ENCODE assay signal across 16 cellular contexts in genomic region chr1:58156124-58156468, GRCh38.
DNase-seq lines count a peak whose midpoint lies in the region; ATAC-seq lines count a peak whose summit lies in the region.
"Had no signal": no experiment of that assay in that cellular context is flagged by ENCODE, and none has a peak within 500 bp of the region (broad histone marks: within the 10 kb centered on the region; RNA-seq: fewer than 3 reads in every experiment).

No MANE protein-coding gene starts in this region.

- H3K4me1 Mint-ChIP-seq in memory B cell: no peaks in the 10 kb centered on the region
- no peaks in the 10 kb centered on the region for H3K4me1 Mint-ChIP-seq in activated T-helper 1 cell treated with anti-CD3 and anti-CD28 coated beads, Interleukin-12 subunit alpha, Interleukin-12 subunit beta, Interleukin-2, Interleukin-4 antibody, amounts not matched to agents 30 ng/mL and 10 ng/mL and 1 ng/mL, durations not matched to agents 14 hours and 24 hours and 36 hours (ENCODE audit: low read depth)
- H3K4me1 Mint-ChIP-seq: activated naive CD8-positive, alpha-beta T cell treated with anti-CD3 and anti-CD28 coated beads for 36 hours had no signal

- no peak for DNase-seq in memory B cell (ENCODE audit: low spot score in 2 of 2)
- DNase-seq in NCI-H226: no peak
- no peak for DNase-seq in activated T-helper 1 cell treated with anti-CD3 and anti-CD28 coated beads, Interleukin-12 subunit alpha, Interleukin-12 subunit beta, Interleukin-2, Interleukin-4 antibody, amounts not matched to agents 30 ng/mL and 10 ng/mL and 1 ng/mL, durations not matched to agents 14 hours and 24 hours and 36 hours (ENCODE audit: low spot score)
- no peak for DNase-seq in cerebellar cortex (ENCODE audit: low spot score)
- DNase-seq: activated naive CD8-positive, alpha-beta T cell treated with anti-CD3 and anti-CD28 coated beads for 36 hours; activated T-cell treated with anti-CD3 and anti-CD28 coated beads, Interleukin-2, amount 50 U/mL, for 1 hour; BE2C; effector CD8-positive, alpha-beta T cell; GM23248; NCI-H510A; OCI-M1; T1000; tibial artery had no signal

- no peaks in the 10 kb centered on the region for H3K27me3 Mint-ChIP-seq in memory B cell
- H3K27me3 Mint-ChIP-seq in activated T-helper 1 cell treated with anti-CD3 and anti-CD28 coated beads, Interleukin-12 subunit alpha, Interleukin-12 subunit beta, Interleukin-2, Interleukin-4 antibody, amounts not matched to agents 30 ng/mL and 10 ng/mL and 1 ng/mL, durations not matched to agents 14 hours and 24 hours and 36 hours (ENCODE audit: insufficient read depth): no peaks in the 10 kb centered on the region
- H3K27me3 Mint-ChIP-seq: activated naive CD8-positive, alpha-beta T cell treated with anti-CD3 and anti-CD28 coated beads for 36 hours had no signal

- intact Hi-C loops in activated T-helper 1 cell treated with anti-CD3 and anti-CD28 coated beads, Interleukin-12 subunit alpha, Interleukin-12 subunit beta, Interleukin-2, Interleukin-4 antibody, amounts not matched to agents 30 ng/mL and 10 ng/mL and 1 ng/mL, durations not matched to agents 14 hours and 24 hours and 36 hours (cut with micrococcal nuclease): no loop called here

- no peaks in the 10 kb centered on the region for H3K36me3 Mint-ChIP-seq in memory B cell
- H3K36me3 Mint-ChIP-seq in activated T-helper 1 cell treated with anti-CD3 and anti-CD28 coated beads, Interleukin-12 subunit alpha, Interleukin-12 subunit beta, Interleukin-2, Interleukin-4 antibody, amounts not matched to agents 30 ng/mL and 10 ng/mL and 1 ng/mL, durations not matched to agents 14 hours and 24 hours and 36 hours (ENCODE audit: low read depth): no peaks in the 10 kb centered on the region
- H3K36me3 Mint-ChIP-seq: activated naive CD8-positive, alpha-beta T cell treated with anti-CD3 and anti-CD28 coated beads for 36 hours had no signal

- no peak overlapping the region for H3K27ac Mint-ChIP-seq in memory B cell
- no peak overlapping the region for H3K27ac Mint-ChIP-seq in activated T-helper 1 cell treated with anti-CD3 and anti-CD28 coated beads, Interleukin-12 subunit alpha, Interleukin-12 subunit beta, Interleukin-2, Interleukin-4 antibody, amounts not matched to agents 30 ng/mL and 10 ng/mL and 1 ng/mL, durations not matched to agents 14 hours and 24 hours and 36 hours
- H3K27ac Mint-ChIP-seq: activated naive CD8-positive, alpha-beta T cell treated with anti-CD3 and anti-CD28 coated beads for 36 hours had no signal

- no peaks in the 10 kb centered on the region for H3K9me3 Mint-ChIP-seq in memory B cell
- no peaks in the 10 kb centered on the region for H3K9me3 Mint-ChIP-seq in activated T-helper 1 cell treated with anti-CD3 and anti-CD28 coated beads, Interleukin-12 subunit alpha, Interleukin-12 subunit beta, Interleukin-2, Interleukin-4 antibody, amounts not matched to agents 30 ng/mL and 10 ng/mL and 1 ng/mL, durations not matched to agents 14 hours and 24 hours and 36 hours
- H3K9me3 Mint-ChIP-seq: activated naive CD8-positive, alpha-beta T cell treated with anti-CD3 and anti-CD28 coated beads for 36 hours had no signal

- ATAC-seq in GM19023 (IDR thresholded peaks at IDR 0.05; ENCODE audit: unreplicated experiment) (peak; percentile 70), HG02588 (IDR thresholded peaks at IDR 0.05; ENCODE audit: unreplicated experiment) (peak; percentile 61), HG03432 (IDR thresholded peaks at IDR 0.05; ENCODE audit: unreplicated experiment) (peak; percentile 87), memory B cell (ENCODE audit: low read depth) (peak; percentile 49)

- no peak overlapping the region for H3K4me3 Mint-ChIP-seq in memory B cell
- H3K4me3 Mint-ChIP-seq in activated T-helper 1 cell treated with anti-CD3 and anti-CD28 coated beads, Interleukin-12 subunit alpha, Interleukin-12 subunit beta, Interleukin-2, Interleukin-4 antibody, amounts not matched to agents 30 ng/mL and 10 ng/mL and 1 ng/mL, durations not matched to agents 14 hours and 24 hours and 36 hours: no peak overlapping the region
- H3K4me3 Mint-ChIP-seq: activated naive CD8-positive, alpha-beta T cell treated with anti-CD3 and anti-CD28 coated beads for 36 hours had no signal
